Comparison of ENCODE assay signal across 18 cellular contexts in the genomic region with DNA sequence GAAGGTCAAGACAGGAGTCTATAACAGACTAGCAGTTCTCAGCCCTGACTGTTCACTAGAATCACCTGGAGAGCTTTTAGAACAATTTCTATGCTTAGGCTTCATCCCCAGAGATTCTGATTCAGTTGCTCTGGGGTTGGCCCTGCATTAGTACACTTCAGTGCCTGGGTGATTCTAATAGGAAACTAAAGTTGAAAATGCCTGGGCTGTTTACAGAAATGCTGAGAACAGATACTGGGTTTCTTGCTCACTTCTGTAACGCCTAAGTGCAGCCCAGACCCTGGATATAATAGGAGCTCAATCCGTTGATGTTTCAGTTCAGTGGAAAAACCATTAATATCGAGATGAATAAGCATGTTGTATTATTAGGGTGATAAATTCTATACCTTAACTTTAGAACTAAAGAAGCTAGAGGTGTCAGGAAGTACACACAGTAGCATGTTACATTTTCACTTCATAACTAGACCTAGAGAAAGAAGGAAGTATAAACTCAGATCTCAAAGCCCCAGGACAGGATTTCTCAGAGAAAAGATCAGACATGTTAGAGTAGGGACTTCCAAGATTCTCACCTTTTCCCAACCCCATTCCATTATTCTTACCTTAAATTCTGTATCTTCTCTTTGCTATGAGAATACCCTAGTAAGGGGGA. TPM values are rescaled to one million over a fixed set of nuclear protein-coding genes. Genes with fewer than 3 reads are reported as not detected.
DNase-seq lines count a peak whose midpoint lies in the region; ATAC-seq and TF ChIP-seq lines count a peak whose summit lies in the region.
"Had no signal": no experiment of that assay in that cellular context is flagged by ENCODE, and none has a peak within 500 bp of the region (broad histone marks: within the 10 kb centered on the region; RNA-seq: fewer than 3 reads in every experiment).

No MANE protein-coding gene starts in this region.

- H3K14ac ChIP-seq in H9 (ENCODE audit: insufficient read depth, low read length): no peak overlapping the region

- no peaks in the 10 kb centered on the region for H3K4me1 Mint-ChIP-seq in stimulated activated naive CD8-positive, alpha-beta T cell treated with anti-CD3 and anti-CD28 coated beads, Interleukin-15, Interleukin-2, amounts not matched to agents 100 ng/mL and 50 ng/mL, for 24 hours (ENCODE audit: low read depth)
- H3K4me1 Mint-ChIP-seq in GM23338: no peaks in the 10 kb centered on the region
- H3K4me1 Mint-ChIP-seq in H9: no peaks in the 10 kb centered on the region
- H3K4me1 Mint-ChIP-seq: mesothelial cell of epicardium had no signal

- H3K27ac ChIP-seq in GM23338 (ENCODE audit: low read depth): no peak overlapping the region
- H3K27ac ChIP-seq in subcutaneous abdominal adipose tissue (ENCODE audit: low read depth, low read length): peak overlapping the region; percentile 16
- no peak overlapping the region for H3K27ac ChIP-seq in H9 (ENCODE audit: insufficient read length, low read depth, low read length)
- H3K27ac ChIP-seq: HL-60, prostate gland, uterus, VCaP had no signal

- H3K18ac ChIP-seq in H9 (ENCODE audit: insufficient read length, low read depth, low read length): no peak overlapping the region

- H3K27me3 Mint-ChIP-seq in stimulated activated naive CD8-positive, alpha-beta T cell treated with anti-CD3 and anti-CD28 coated beads, Interleukin-15, Interleukin-2, amounts not matched to agents 100 ng/mL and 50 ng/mL, for 24 hours: no peaks in the 10 kb centered on the region
- H3K27me3 Mint-ChIP-seq in GM23338 (ENCODE audit: insufficient read depth, low read depth, poor library complexity) (no peaks in the 10 kb centered on the region), H9 (ENCODE audit: low read depth) (no peaks in the 10 kb centered on the region; the same call in 1 of the 2 replicates)

- no peak for DNase-seq in stimulated activated naive CD8-positive, alpha-beta T cell treated with anti-CD3 and anti-CD28 coated beads, Interleukin-15, Interleukin-2, amounts not matched to agents 100 U/mL and 50 U/mL, for 24 hours
- no peak for DNase-seq in GM23338 (ENCODE audit: low spot score)
- DNase-seq in foreskin fibroblast: no peak
- DNase-seq in H9: no peak
- no peak for DNase-seq in NCI-H446 (lab: John Stamatoyannopoulos, UW)
- DNase-seq: activated T-cell treated with anti-CD3 and anti-CD28 coated beads, Interleukin-2, amount 50 U/mL, for 1 hour; anterior cingulate cortex; cortex of kidney; NCI-H2029 treated with DMSO at 0.1 percent for 48 hours; uterus had no signal

- no peaks in the 10 kb centered on the region for H3K9me3 Mint-ChIP-seq in stimulated activated naive CD8-positive, alpha-beta T cell treated with anti-CD3 and anti-CD28 coated beads, Interleukin-15, Interleukin-2, amounts not matched to agents 100 ng/mL and 50 ng/mL, for 24 hours
- H3K9me3 Mint-ChIP-seq in GM23338: no peaks in the 10 kb centered on the region
- H3K9me3 Mint-ChIP-seq in H9: no peaks in the 10 kb centered on the region
- H3K9me3 Mint-ChIP-seq: mesothelial cell of epicardium had no signal

- no peaks in the 10 kb centered on the region for H3K27me3 ChIP-seq in GM23338 (ENCODE audit: insufficient read depth)
- no peaks in the 10 kb centered on the region for H3K27me3 ChIP-seq in subcutaneous abdominal adipose tissue (ENCODE audit: control insufficient read depth in 5 of 5, insufficient read depth in 4 of 5, low read length in 5 of 5)
- H3K27me3 ChIP-seq in H9 (ENCODE audit: insufficient read depth, low read length): no peaks in the 10 kb centered on the region
- H3K27me3 ChIP-seq: uterus had no signal

- no peak overlapping the region for H4K91ac ChIP-seq in H9 (ENCODE audit: insufficient read length, low read depth, low read length)

- H3K4me1 ChIP-seq in GM23338 (ENCODE audit: insufficient read depth) (no peaks in the 10 kb centered on the region), subcutaneous abdominal adipose tissue (ENCODE audit: control insufficient read depth in 5 of 5, insufficient read depth in 5 of 5, low read length in 5 of 5) (peaks cover 0 to 8% (median 6%) of the 10 kb centered on the region in 5 donors), H9 (ENCODE audit: insufficient read depth, low read length) (no peaks in the 10 kb centered on the region)
- H3K4me1 ChIP-seq: prostate gland, uterus had no signal

- H2AFZ ChIP-seq in GM23338: 0 out of 2 replicates have a peak overlapping the region, but pooled peaks have one; percentile 52
- no peak overlapping the region for H2AFZ ChIP-seq in H9 (ENCODE audit: low read length)

- no peak overlapping the region for H4K5ac ChIP-seq in H9 (ENCODE audit: insufficient read length, low read depth, low read length)

- H3K56ac ChIP-seq in H9 (ENCODE audit: insufficient read length, low read depth, low read length): no peak overlapping the region

- no peak overlapping the region for H3K9ac ChIP-seq in subcutaneous abdominal adipose tissue (ENCODE audit: low read length in 5 of 5)
- H3K9ac ChIP-seq in H9 (ENCODE audit: extremely low read depth, insufficient read length, low read length): no peak overlapping the region

- no peaks in the 10 kb centered on the region for H3K23me2 ChIP-seq in H9 (ENCODE audit: insufficient read length, low read depth, low read length, poor library complexity, severe bottlenecking)

- no peak overlapping the region for H3K4me3 Mint-ChIP-seq in stimulated activated naive CD8-positive, alpha-beta T cell treated with anti-CD3 and anti-CD28 coated beads, Interleukin-15, Interleukin-2, amounts not matched to agents 100 ng/mL and 50 ng/mL, for 24 hours
- H3K4me3 Mint-ChIP-seq in GM23338 (no peak overlapping the region), H9 (no peak overlapping the region)
- H3K4me3 Mint-ChIP-seq: mesothelial cell of epicardium had no signal

- no peak overlapping the region for H3K4me3 ChIP-seq in GM23338
- H3K4me3 ChIP-seq in subcutaneous abdominal adipose tissue (ENCODE audit: low read depth in 1 of 5, low read length in 5 of 5): no peak overlapping the region
- no peak overlapping the region for H3K4me3 ChIP-seq in foreskin fibroblast (ENCODE audit: low read depth in 1 of 2, low read length in 2 of 2)
- H3K4me3 ChIP-seq: prostate gland, uterus had no signal

- H3K36me3 ChIP-seq in GM23338 (ENCODE audit: insufficient read depth): no peaks in the 10 kb centered on the region
- H3K36me3 ChIP-seq in subcutaneous abdominal adipose tissue (ENCODE audit: control insufficient read depth in 5 of 5, insufficient read depth in 5 of 5, low read length in 5 of 5): peaks cover 0 to 18% (median 5%) of the 10 kb centered on the region in 5 donors
- H3K36me3 ChIP-seq: prostate gland, uterus had no signal

- no peak overlapping the region for H4K8ac ChIP-seq in H9 (replicated peaks; ENCODE audit: insufficient read length, low read depth, low read length)

- H3K9me3 ChIP-seq in subcutaneous abdominal adipose tissue (ENCODE audit: control insufficient read depth in 5 of 5, low read length in 5 of 5) (no peaks in the 10 kb centered on the region), H9 (ENCODE audit: control insufficient read depth, low read depth, low read length) (no peaks in the 10 kb centered on the region)
- H3K9me3 ChIP-seq: prostate gland, uterus had no signal

- no peaks in the 10 kb centered on the region for H3K79me2 ChIP-seq in GM23338 (replicated peaks; ENCODE audit: insufficient read depth)
- H3K79me2 ChIP-seq in H9 (ENCODE audit: insufficient read depth, low read length): no peaks in the 10 kb centered on the region

- H2BK20ac ChIP-seq in H9 (ENCODE audit: low read depth, low read length, poor library complexity, severe bottlenecking): no peak overlapping the region

- H3T11ph ChIP-seq in H9 (ENCODE audit: low read length): no peak overlapping the region

- peaks cover 35% of the 10 kb centered on the region for H3K36me3 Mint-ChIP-seq in stimulated activated naive CD8-positive, alpha-beta T cell treated with anti-CD3 and anti-CD28 coated beads, Interleukin-15, Interleukin-2, amounts not matched to agents 100 ng/mL and 50 ng/mL, for 24 hours (ENCODE audit: low read depth)
- no peaks in the 10 kb centered on the region for H3K36me3 Mint-ChIP-seq in GM23338 (ENCODE audit: low read depth)
- no peaks in the 10 kb centered on the region for H3K36me3 Mint-ChIP-seq in H9 (ENCODE audit: insufficient read depth in 1 of 3, low read depth in 3 of 3)
- H3K36me3 Mint-ChIP-seq: mesothelial cell of epicardium had no signal

- H3K79me1 ChIP-seq in H9 (ENCODE audit: insufficient read depth, low read depth, low read length, poor library complexity, severe bottlenecking): no peaks in the 10 kb centered on the region

- H2AK5ac ChIP-seq in H9 (ENCODE audit: insufficient read length, low read length): no peak overlapping the region

- H2BK12ac ChIP-seq in H9 (ENCODE audit: insufficient read length, low read depth, low read length): no peak overlapping the region

- H3K27ac Mint-ChIP-seq in stimulated activated naive CD8-positive, alpha-beta T cell treated with anti-CD3 and anti-CD28 coated beads, Interleukin-15, Interleukin-2, amounts not matched to agents 100 ng/mL and 50 ng/mL, for 24 hours: peak overlapping the region; percentile 8
- H3K27ac Mint-ChIP-seq in GM23338 (no peak overlapping the region), H9 (no peak overlapping the region)
- H3K27ac Mint-ChIP-seq: mesothelial cell of epicardium had no signal

- H3F3A ChIP-seq in GM23338 (replicated peaks; ENCODE audit: low read depth): no peaks in the 10 kb centered on the region

- no peak overlapping the region for H2BK120ac ChIP-seq in H9 (ENCODE audit: low read depth, low read length, poor library complexity, severe bottlenecking)

- H3K23ac ChIP-seq in H9 (ENCODE audit: insufficient read length, low read depth, low read length): no peak overlapping the region

- H3K9me2 ChIP-seq in GM23338 (ENCODE audit: insufficient read depth): no peaks in the 10 kb centered on the region

- H2BK5ac ChIP-seq in H9 (ENCODE audit: insufficient read length, low read length): no peak overlapping the region

- TF ChIP-seq CTCF in GM23338 (conservative IDR thresholded peaks at IDR 0.05; ENCODE audit: low read depth in 2 of 2): no peak
- TF ChIP-seq CTCF in foreskin fibroblast (IDR thresholded peaks at IDR 0.05; ENCODE audit: low read depth, low read length): no peak
- no peak for TF ChIP-seq CTCF in H9 (conservative IDR thresholded peaks at IDR 0.05)

- H4K20me1 ChIP-seq in GM23338 (replicated peaks; ENCODE audit: insufficient read depth): no peaks in the 10 kb centered on the region
- no peaks in the 10 kb centered on the region for H4K20me1 ChIP-seq in H9 (ENCODE audit: control insufficient read depth, insufficient read depth, insufficient read length)

- no peak overlapping the region for H2BK15ac ChIP-seq in H9 (ENCODE audit: low read depth, low read length)

- H3K4me2 ChIP-seq in GM23338 (no peak overlapping the region), H9 (ENCODE audit: insufficient read depth, insufficient read length, low read length) (no peak overlapping the region)

- no peak for ATAC-seq in stimulated activated naive CD8-positive, alpha-beta T cell treated with anti-CD3 and anti-CD28 coated beads, Interleukin-15, Interleukin-2, amounts not matched to agents 100 U/mL and 50 U/mL, for 24 hours
- no peak for ATAC-seq in GM23338
- peak; percentile 82 for ATAC-seq in HG03432 (IDR thresholded peaks at IDR 0.05; ENCODE audit: unreplicated experiment)

- H3K4ac ChIP-seq in H9 (ENCODE audit: low read depth, low read length): no peak overlapping the region

- no CpG with 5 or more reads among the region's 3 CpGs for WGBS in H9 (ENCODE audit: extremely low coverage, insufficient read length, low lambda C conversion rate)

RNA-seq across cellular contexts. Expression of a gene that starts 20.4 kb away (rescaled TPM):
- total RNA-seq in GM23338 (2014; rRNA removed; shearing (Covaris generic)): 0.49 and 3.4 TPM in 2 replicates
- polyA plus RNA-seq in GM23338 (2016; fragmentation: Nextera tagmentation; extraction: Ambion mirVana): 0.07 TPM in 1 of 2 replicates, not detected in the other
- total RNA-seq in H9 (2021): not detected in 2 replicates
- total RNA-seq: SK-MEL-5 had no signal

RNA-seq across cellular contexts. Expression of a gene that starts 29.6 kb away (rescaled TPM):
- total RNA-seq in GM23338 (2014; rRNA removed; shearing (Covaris generic)): not detected in 2 replicates
- not detected in 2 replicates for polyA plus RNA-seq in GM23338 (2016; fragmentation: Nextera tagmentation; extraction: Ambion mirVana)
- not detected in 2 replicates for total RNA-seq in H9 (2021)
- total RNA-seq: SK-MEL-5 had no signal

RNA-seq across cellular contexts. Expression of a gene that starts 54.2 kb away (rescaled TPM):
- 9.7 and 11.6 TPM in 2 replicates for total RNA-seq in GM23338 (2014; rRNA removed; shearing (Covaris generic))
- polyA plus RNA-seq in GM23338 (2016; fragmentation: Nextera tagmentation; extraction: Ambion mirVana): 31.7 and 34.4 TPM in 2 replicates
- total RNA-seq in H9 (2021): 10.7 and 10.8 TPM in 2 replicates
